In genomic region chr3:32200490-32200889, GRCh38 we compare ENCODE assay signal across 19 cellular contexts. TPM values are rescaled to one million over a fixed set of nuclear protein-coding genes. Genes with fewer than 3 reads are reported as not detected.
DNase-seq lines count a peak whose midpoint lies in the region; ATAC-seq and TF ChIP-seq lines count a peak whose summit lies in the region.
"Had no signal": no experiment of that assay in that cellular context is flagged by ENCODE, and none has a peak within 500 bp of the region (broad histone marks: within the 10 kb centered on the region; RNA-seq: fewer than 3 reads in every experiment).

No MANE protein-coding gene starts in this region.

- in situ Hi-C loops in brain microvascular endothelial cell (cut with HindIII; ENCODE audit: low pct_ligation_motif_present, low sequenced_read_pairs) = no loop called here

- TF ChIP-seq POLR2A in upper lobe of left lung (IDR thresholded peaks at IDR 0.05) = no peak

- TF ChIP-seq CTCF in brain microvascular endothelial cell (IDR thresholded peaks at IDR 0.05; ENCODE audit: low read depth, low read length, missing control alignments) (no peak), foreskin fibroblast (IDR thresholded peaks at IDR 0.05; ENCODE audit: low read depth, low read length) (no peak), upper lobe of left lung (IDR thresholded peaks at IDR 0.05) (no peak)

- no peak overlapping the region for H3K27ac ChIP-seq in brain microvascular endothelial cell
- peak overlapping the region; percentile 8 to 86 (median 68) for H3K27ac ChIP-seq in upper lobe of left lung
- H3K27ac ChIP-seq: SK-N-MC had no signal

- H3K36me3 ChIP-seq in brain microvascular endothelial cell (replicated peaks) (no peaks in the 10 kb centered on the region), upper lobe of left lung (no peaks in the 10 kb centered on the region)
- H3K36me3 ChIP-seq: esophagus muscularis mucosa, thyroid gland had no signal

- peaks cover 18 to 26% (median 22%) of the 10 kb centered on the region in 4 donors for H3K4me1 ChIP-seq in upper lobe of left lung

- no peak overlapping the region for H3K4me3 ChIP-seq in brain microvascular endothelial cell (ENCODE audit: low read depth, low read length)
- no peak overlapping the region for H3K4me3 ChIP-seq in foreskin fibroblast (ENCODE audit: low read depth in 1 of 2, low read length in 2 of 2)
- H3K4me3 ChIP-seq in upper lobe of left lung = no peak overlapping the region
- H3K4me3 ChIP-seq: esophagus muscularis mucosa, SK-N-MC, thyroid gland had no signal

- no peaks in the 10 kb centered on the region for H3K9me3 ChIP-seq in upper lobe of left lung
- H3K9me3 ChIP-seq: esophagus muscularis mucosa, thyroid gland had no signal

- peak; percentile 9 for DNase-seq in brain microvascular endothelial cell
- DNase-seq in foreskin fibroblast = peak; percentile 50 to 68
- DNase-seq in myocyte (ENCODE audit: low read depth) = peak; percentile 31
- peak in 1 of 2 donors; percentile 37 for DNase-seq in upper lobe of left lung
- no peak for DNase-seq in SHP77 treated with DMSO at 0.1 percent for 48 hours (lab: John Stamatoyannopoulos, UW)
- DNase-seq in nucleus accumbens (lab: John Stamatoyannopoulos, UW) = no peak
- DNase-seq: activated CD4-positive, alpha-beta T cell treated with anti-CD3 and anti-CD28 coated beads for 36 hours; activated CD8-positive, alpha-beta memory T cell treated with anti-CD3 and anti-CD28 coated beads, Interleukin-2, amount 50 U/mL, for 48 hours; activated naive CD4-positive, alpha-beta T cell treated with Interleukin-2 at 50 U/mL for 16 hours; C1 segment of cervical spinal cord; naive thymus-derived CD8-positive, alpha-beta T cell; NCI-H526; PC-3; stimulated activated CD4-positive, alpha-beta T cell treated with anti-CD3 and anti-CD28 coated beads, Interleukin-1b, Interleukin-23, amount 100 ng/mL, for 48 hours had no signal

- peak; percentile 47 to 69 for ATAC-seq in upper lobe of left lung (ENCODE audit: low FRiP score in 2 of 2)
- no peak for ATAC-seq in HG02571 (IDR thresholded peaks at IDR 0.05; ENCODE audit: unreplicated experiment)
- ATAC-seq: activated CD4-positive, alpha-beta T cell treated with anti-CD3 and anti-CD28 coated beads for 36 hours; HCT116; naive thymus-derived CD8-positive, alpha-beta T cell; PC-3 had no signal

- 68 to 84% methylated on average over 7 of the region's 7 CpGs for WGBS in upper lobe of left lung, 2 donors

- TF ChIP-seq EP300 in upper lobe of left lung (IDR thresholded peaks at IDR 0.05) = no peak

- no peaks in the 10 kb centered on the region for H3K27me3 ChIP-seq in brain microvascular endothelial cell (replicated peaks)
- no peaks in the 10 kb centered on the region for H3K27me3 ChIP-seq in upper lobe of left lung
- H3K27me3 ChIP-seq: esophagus muscularis mucosa, thyroid gland had no signal

RNA-seq across cellular contexts. Expression of gene CMTM8, which starts 38.0 kb away (rescaled TPM):
- total RNA-seq in myocyte (1.8 and 4.8 TPM in 2 replicates), upper lobe of left lung (10 to 100 TPM; 10.5 to 28.9 (median 19.6) TPM)
- 1.6 TPM for polyA plus RNA-seq in myocyte (2012)

Comparison
In these comparisons a context has a peak if more than half of its experiments do, and no peak if none do; other contexts are left out.
1. DNase-seq: peak in brain microvascular endothelial cell (single experiment), foreskin fibroblast (2 of 2) and myocyte (single experiment); none in SHP77 treated with DMSO at 0.1 percent for 48 hours (single experiment) and nucleus accumbens (0 of 56).